ENCODE assay signal across 8 cellular contexts in the genomic region with DNA sequence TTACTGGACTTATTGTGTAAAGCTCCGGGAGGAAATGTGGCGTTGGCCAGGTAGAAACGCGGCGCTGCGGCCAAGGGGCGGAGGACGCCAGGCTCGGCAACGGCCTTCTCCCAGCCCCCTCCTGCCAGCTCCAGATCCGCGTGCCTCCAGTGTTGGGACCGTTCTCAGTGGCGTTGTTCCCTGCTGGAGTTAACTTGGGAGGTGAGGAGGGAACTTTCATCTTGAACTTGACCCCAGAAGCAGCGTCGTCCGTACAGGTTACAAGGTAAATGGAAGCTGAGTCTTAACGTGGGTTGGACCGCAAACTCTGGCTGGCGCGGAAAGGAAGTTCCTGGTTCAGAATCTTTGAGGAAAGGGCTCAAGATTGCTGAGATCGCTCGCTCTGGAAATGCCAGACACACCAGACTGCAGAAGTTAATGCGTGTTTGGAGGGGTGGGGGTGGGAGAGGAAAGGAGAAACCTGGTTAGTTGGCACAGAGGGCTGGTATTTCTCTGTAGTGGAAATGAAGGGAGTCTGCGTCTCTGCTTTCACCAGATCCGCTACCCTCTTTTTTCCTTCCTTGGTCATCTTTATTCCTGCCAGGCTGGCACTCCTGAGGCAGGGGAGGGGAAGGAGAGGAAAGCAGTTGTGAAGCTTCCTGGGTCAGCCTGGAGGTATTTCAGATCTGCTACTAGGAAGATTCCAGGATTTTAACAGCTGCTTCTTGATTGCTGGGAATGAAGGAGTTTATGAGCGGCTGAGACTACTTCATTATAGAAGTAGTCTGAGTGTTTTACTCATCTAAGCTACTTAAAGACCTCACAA. TPM values are rescaled to one million over a fixed set of nuclear protein-coding genes. Genes with fewer than 3 reads are reported as not detected.
DNase-seq lines count a peak whose midpoint lies in the region; ATAC-seq, FAIRE-seq and TF ChIP-seq lines count a peak whose summit lies in the region.

No MANE protein-coding gene starts in this region.

- POLR2A ChIA-PET in CD8-positive, alpha-beta T cell (lab: Charles Lee), result no interaction called here

- H3K4me3 ChIP-seq in CD8-positive, alpha-beta T cell (ENCODE audit: low read depth, low read length), result peak overlapping the region; percentile 50
- H3K4me3 ChIP-seq in adrenal gland (peak overlapping the region in 3 of 4 donors; percentile 13 to 94 (median 86)), rectal smooth muscle tissue (ENCODE audit: low read length) (peak overlapping the region; percentile 94)

- H3K4me1 ChIP-seq in CD8-positive, alpha-beta T cell (ENCODE audit: insufficient read depth, low read length), result peaks cover 16% of the 10 kb centered on the region
- H3K4me1 ChIP-seq in adrenal gland (replicated peaks in 1 of 2) (peaks cover 9 to 43% of the 10 kb centered on the region in 2 donors), rectal smooth muscle tissue (ENCODE audit: control insufficient read depth, insufficient read depth, low read length) (peaks cover 11% of the 10 kb centered on the region)

- peak overlapping the region; percentile 35 for H3K9ac ChIP-seq in rectal smooth muscle tissue (ENCODE audit: low read length)

- H3K27me3 Mint-ChIP-seq in CD8-positive, alpha-beta T cell (ENCODE audit: low read depth), result peaks cover 35% of the 10 kb centered on the region

- no peaks in the 10 kb centered on the region for H3K36me3 Mint-ChIP-seq in CD8-positive, alpha-beta T cell

- no peaks in the 10 kb centered on the region for H3K36me3 ChIP-seq in CD8-positive, alpha-beta T cell (ENCODE audit: insufficient read depth, low read length)
- H3K36me3 ChIP-seq in adrenal gland (replicated peaks in 1 of 2), result no peaks in the 10 kb centered on the region
- H3K36me3 ChIP-seq in rectal smooth muscle tissue (ENCODE audit: control insufficient read depth, insufficient read depth, low read length), result no peaks in the 10 kb centered on the region

- H3K9me3 ChIP-seq in CD8-positive, alpha-beta T cell (ENCODE audit: low read length), result no peaks in the 10 kb centered on the region
- H3K9me3 ChIP-seq in adrenal gland (replicated peaks in 1 of 3), result no peaks in the 10 kb centered on the region

- H3K4me3 Mint-ChIP-seq in CD8-positive, alpha-beta T cell, result peak overlapping the region; percentile 79

- TF ChIP-seq POLR2A in adrenal gland (IDR thresholded peaks at IDR 0.05) (peak in 1 of 2 donors; percentile 29), GM12891 (IDR thresholded peaks at IDR 0.05; ENCODE audit: low read depth, low read length) (no peak)

- no peak overlapping the region for H3K27ac ChIP-seq in CD8-positive, alpha-beta T cell (ENCODE audit: low read depth, low read length)
- peak overlapping the region in 4 of 5 donors; percentile 67 to 93 (median 82) for H3K27ac ChIP-seq in adrenal gland
- peak overlapping the region; percentile 82 for H3K27ac ChIP-seq in rectal smooth muscle tissue (ENCODE audit: low read depth, low read length)

- no peak for TF ChIP-seq CTCF in CD8-positive, alpha-beta T cell (IDR thresholded peaks at IDR 0.05)
- TF ChIP-seq CTCF in adrenal gland (IDR thresholded peaks at IDR 0.05), result no peak

- intact Hi-C loops in CD8-positive, alpha-beta T cell (cut with DNase I, micrococcal nuclease), result no loop called here
- intact Hi-C loops in adrenal gland (cut with DNase I), result loop anchor here in 1 of 2 donors (2.0 to 10.0 kb wide), 2 partner anchors 61 to 145 kb away; no protein-coding TSS in a partner anchor

- no peak for DNase-seq in CD8-positive, alpha-beta T cell
- DNase-seq in HuH-7 (ENCODE audit: low spot score), result peak; percentile 50
- DNase-seq in adrenal gland, result peak; percentile 29 to 67 (median 46)
- peak in 33 of 51 donors; percentile 8 to 61 (median 34) for DNase-seq in hypothalamus (lab: John Stamatoyannopoulos, UW)
- no peak for DNase-seq in GM12891 (ENCODE audit: insufficient read length, low spot score)

- H3K4me1 Mint-ChIP-seq in CD8-positive, alpha-beta T cell (ENCODE audit: low read depth), result peaks cover 16% of the 10 kb centered on the region

- CTCF ChIA-PET in CD8-positive, alpha-beta T cell (lab: Charles Lee), result interaction anchor here (0.7 to 1.0 kb wide), 2 partner anchors 68 to 1254 kb away, joined by 3 to 4 read pairs; no protein-coding TSS in a partner anchor

- no peak overlapping the region for H3K27ac Mint-ChIP-seq in CD8-positive, alpha-beta T cell

- H3K27me3 ChIP-seq in CD8-positive, alpha-beta T cell (ENCODE audit: insufficient read depth, low read length), result peaks cover 3% of the 10 kb centered on the region
- H3K27me3 ChIP-seq in adrenal gland (no peaks in the 10 kb centered on the region), rectal smooth muscle tissue (ENCODE audit: control insufficient read depth, insufficient read depth, low read length) (no peaks in the 10 kb centered on the region)

- WGBS in adrenal gland, 4 donors, result 1 to 3% (median 2%) methylated on average over 16 to 27 of the region's 27 CpGs

- ATAC-seq in CD8-positive, alpha-beta T cell, result no peak
- no peak for ATAC-seq in HG03280 (IDR thresholded peaks at IDR 0.05; ENCODE audit: unreplicated experiment)
- ATAC-seq in HG03108 (IDR thresholded peaks at IDR 0.05; ENCODE audit: unreplicated experiment), result no peak

- FAIRE-seq in GM12891 (lab: Jason Lieb, UNC), result no peak

- no peaks in the 10 kb centered on the region for H3K9me3 Mint-ChIP-seq in CD8-positive, alpha-beta T cell

TF ChIP-seq in GM12891, 5 proteins besides CTCF, POLR2A, EP300 and RAD21:
- TF ChIP-seq TAF1 (IDR thresholded peaks at IDR 0.05; ENCODE audit: low read depth, low read length) (no peak), POU2F2 (IDR thresholded peaks at IDR 0.05; ENCODE audit: low read depth, low read length) (no peak), POLR2AphosphoS5 (IDR thresholded peaks at IDR 0.05; ENCODE audit: low read depth, low read length) (no peak), SPI1 (IDR thresholded peaks at IDR 0.05; ENCODE audit: low read depth, low read length) (no peak), PAX5 (IDR thresholded peaks at IDR 0.05; ENCODE audit: insufficient read depth, low read length, severe bottlenecking) (no peak)
TF ChIP-seq in GM12891: peak in this region for 0.

RNA-seq across cellular contexts. Expression of a gene that starts 1.5 kb away (rescaled TPM):
- under 1 TPM; 0.19 to 0.24 TPM for total RNA-seq in CD8-positive, alpha-beta T cell
- total RNA-seq in adrenal gland, result 10 to 100 TPM; 17.3 to 53.3 (median 29.6) TPM
- 10 to 100 TPM; 18.8 to 20.4 (median 20.3) TPM for polyA plus RNA-seq in adrenal gland
- polyA plus RNA-seq in GM12891 (2012; ENCODE audit: low read depth, missing spikeins), result 0.21 TPM

Comparison
In these comparisons a context has a peak if more than half of its experiments do, and no peak if none do; other contexts are left out.
1. DNase-seq: peak in HuH-7 (single experiment), adrenal gland (7 of 7) and hypothalamus (33 of 51); none in CD8-positive, alpha-beta T cell (0 of 7) and GM12891 (single experiment).
2. RNA of a gene that starts 1.5 kb away (total RNA-seq): 17.3 to 53.3 TPM in adrenal gland; 0.19 to 0.24 TPM in CD8-positive, alpha-beta T cell; every median in the first group is over 10 times any median in the second.
3. Peak in every context shown above with its lines, with median percentiles within 50 percentile points of each other: H3K4me3 ChIP-seq.